Comparison of ENCODE assay signal across 26 cellular contexts in genomic region chr2:524442-524841, GRCh38.
A peak's percentile ranks its signal among the peaks of the same experiment; 100 is the strongest.
DNase-seq lines count a peak whose midpoint lies in the region; ATAC-seq and TF ChIP-seq lines count a peak whose summit lies in the region.
"Had no signal": no experiment of that assay in that cellular context is flagged by ENCODE, and none has a peak within 500 bp of the region (broad histone marks: within the 10 kb centered on the region; RNA-seq: fewer than 3 reads in every experiment).

No MANE protein-coding gene starts in this region.

- POLR2A ChIA-PET in PC-3 (lab: Charles Lee; ENCODE audit: unreplicated experiment) = no interaction called here
- POLR2A ChIA-PET in naive thymus-derived CD4-positive, alpha-beta T cell (lab: Charles Lee) = interaction anchor here (0.6 kb wide), 1 partner anchor 161 kb away, joined by 4 read pairs; no protein-coding TSS in a partner anchor

- no peaks in the 10 kb centered on the region for H3K9me2 ChIP-seq in PC-3 (replicated peaks; ENCODE audit: low read length)

- H3K23ac ChIP-seq in mesendoderm (ENCODE audit: low read length) = no peak overlapping the region

- H2BK5ac ChIP-seq in mesendoderm (ENCODE audit: low read length) = no peak overlapping the region

- no peak overlapping the region for H2AK5ac ChIP-seq in mesendoderm (ENCODE audit: low read length)

- H3K27me3 ChIP-seq in PC-3 (ENCODE audit: low read length) (peaks cover 18% of the 10 kb centered on the region; the same call in 1 of the 2 replicates), mesendoderm (ENCODE audit: insufficient read depth, low read length, poor library complexity) (no peaks in the 10 kb centered on the region)
- no peaks in the 10 kb centered on the region for H3K27me3 ChIP-seq in naive thymus-derived CD4-positive, alpha-beta T cell (ENCODE audit: control insufficient read depth in 2 of 2, insufficient read depth in 2 of 2, low read length in 2 of 2)
- H3K27me3 ChIP-seq: BLaER1, upper lobe of left lung had no signal

- peaks cover 0 to 22% (median 9%) of the 10 kb centered on the region in 5 donors for H3K27me3 Mint-ChIP-seq in naive thymus-derived CD4-positive, alpha-beta T cell
- H3K27me3 Mint-ChIP-seq: activated naive CD8-positive, alpha-beta T cell treated with anti-CD3 and anti-CD28 coated beads for 36 hours; progenitor cell of endocrine pancreas had no signal

- no peak overlapping the region for H3K4me3 Mint-ChIP-seq in naive thymus-derived CD4-positive, alpha-beta T cell
- H3K4me3 Mint-ChIP-seq: activated naive CD8-positive, alpha-beta T cell treated with anti-CD3 and anti-CD28 coated beads for 36 hours had no signal

- H2BK120ac ChIP-seq in mesendoderm (ENCODE audit: low read depth, low read length) = no peak overlapping the region

- no peak overlapping the region for H3K18ac ChIP-seq in mesendoderm (ENCODE audit: low read length)

- H3K79me2 ChIP-seq in PC-3 (ENCODE audit: low read length) = no peaks in the 10 kb centered on the region
- H3K79me2 ChIP-seq in mesendoderm (ENCODE audit: control insufficient read depth, insufficient read depth, low read length) = no peaks in the 10 kb centered on the region

- H3K9ac ChIP-seq in PC-3 (ENCODE audit: low read length) (no peak overlapping the region), mesendoderm (ENCODE audit: low read length) (no peak overlapping the region)
- H3K9ac ChIP-seq: BLaER1 had no signal

- H3K36me3 Mint-ChIP-seq in naive thymus-derived CD4-positive, alpha-beta T cell = peaks cover 0 to 4% (median 0%) of the 10 kb centered on the region in 5 donors
- H3K36me3 Mint-ChIP-seq: activated naive CD8-positive, alpha-beta T cell treated with anti-CD3 and anti-CD28 coated beads for 36 hours had no signal

- intact Hi-C loops in PC-3 (cut with micrococcal nuclease) = no loop called here
- intact Hi-C loops in naive thymus-derived CD4-positive, alpha-beta T cell (cut with micrococcal nuclease) = loop anchor here in 1 of 2 donors (10.0 kb wide), 1 partner anchor 1030 kb away; no protein-coding TSS in a partner anchor

- DNase-seq in Caki2 (ENCODE audit: low read depth) = peak; percentile 12
- peak; percentile 49 for DNase-seq in PC-3
- DNase-seq in choroid plexus epithelial cell (ENCODE audit: low read depth) = peak; percentile 7
- peak; percentile 9 for DNase-seq in mesendoderm
- DNase-seq in stimulated activated naive CD4-positive, alpha-beta T cell treated with Interleukin-2 at 50 U/mL for 16 hours (lab: John Stamatoyannopoulos, UW) = no peak
- DNase-seq in stimulated activated CD4-positive, alpha-beta T cell treated with anti-CD3 and anti-CD28 coated beads, Interleukin-12 subunit alpha, Interleukin-12 subunit beta, amount 100 ng/mL, for 4 hours = no peak
- DNase-seq in naive thymus-derived CD4-positive, alpha-beta T cell = no peak
- DNase-seq: activated CD4-positive, alpha-beta T cell treated with anti-CD3 and anti-CD28 coated beads for 48 hours; activated effector memory CD4-positive, alpha-beta T cell treated with anti-CD3 and anti-CD28 coated beads, Interleukin-2, amount 50 U/mL, for 16 hours; activated naive CD8-positive, alpha-beta T cell treated with anti-CD3 and anti-CD28 coated beads for 36 hours; activated T-cell treated with anti-CD3 and anti-CD28 coated beads, Interleukin-2, amount 50 U/mL, for 1 hour; DMS53; heart left ventricle; KBM-7; NCI-H1417; NCI-H2081; NCI-H345; NCI-H748 treated with DMSO at 0.1 percent for 48 hours; stomach; upper lobe of left lung; WERI-Rb-1 had no signal

- CTCF ChIA-PET in PC-3 (lab: Charles Lee) = no interaction called here
- CTCF ChIA-PET in naive thymus-derived CD4-positive, alpha-beta T cell (lab: Charles Lee) = no interaction called here

- no peaks in the 10 kb centered on the region for H3F3A ChIP-seq in PC-3 (ENCODE audit: low read length, unreplicated experiment)

- no peaks in the 10 kb centered on the region for H3K79me1 ChIP-seq in mesendoderm (ENCODE audit: low read length)

- ATAC-seq in PC-3 = no peak
- no peak for ATAC-seq in GM18861 (IDR thresholded peaks at IDR 0.05; ENCODE audit: unreplicated experiment)
- no peak for ATAC-seq in naive thymus-derived CD4-positive, alpha-beta T cell
- ATAC-seq: HCT116, heart left ventricle, SK-N-SH treated with all-trans-retinoic acid at 6 μM for 48 hours had no signal

- no peak overlapping the region for H2AFZ ChIP-seq in PC-3 (ENCODE audit: low read length)

- TF ChIP-seq CTCF in PC-3 (conservative IDR thresholded peaks at IDR 0.05; ENCODE audit: low read depth, low read length) (no peak), choroid plexus epithelial cell (conservative IDR thresholded peaks at IDR 0.05; ENCODE audit: low read depth, low read length) (no peak)

- H3K4me1 ChIP-seq in PC-3 (ENCODE audit: insufficient read depth, low read length) = 0 out of 2 replicates have a peak, but pooled peaks cover 3% of the 10 kb centered on the region
- H3K4me1 ChIP-seq in mesendoderm (ENCODE audit: control insufficient read depth, low read depth, low read length) = no peaks in the 10 kb centered on the region
- H3K4me1 ChIP-seq in naive thymus-derived CD4-positive, alpha-beta T cell (ENCODE audit: control insufficient read depth in 2 of 2, insufficient read depth in 2 of 2, low read length in 2 of 2) = no peaks in the 10 kb centered on the region
- H3K4me1 ChIP-seq: heart left ventricle, stomach, upper lobe of left lung had no signal

- no peak overlapping the region for H3K27ac Mint-ChIP-seq in naive thymus-derived CD4-positive, alpha-beta T cell
- H3K27ac Mint-ChIP-seq: activated naive CD8-positive, alpha-beta T cell treated with anti-CD3 and anti-CD28 coated beads for 36 hours; progenitor cell of endocrine pancreas had no signal

- H3K4me1 Mint-ChIP-seq in naive thymus-derived CD4-positive, alpha-beta T cell = peaks cover 0 to 5% (median 0%) of the 10 kb centered on the region in 7 donors
- H3K4me1 Mint-ChIP-seq: activated naive CD8-positive, alpha-beta T cell treated with anti-CD3 and anti-CD28 coated beads for 36 hours had no signal

- in situ Hi-C loops in Caki2 (cut with HindIII; ENCODE audit: low pct_unique_long_range_greater_than_20kb, low sequenced_read_pairs) = no loop called here

- H2BK15ac ChIP-seq in mesendoderm (replicated peaks; ENCODE audit: low read depth) = no peak overlapping the region

- H3K36me3 ChIP-seq in PC-3 (ENCODE audit: low read depth, low read length) (no peaks in the 10 kb centered on the region), mesendoderm (ENCODE audit: control insufficient read depth, insufficient read depth, low read length) (no peaks in the 10 kb centered on the region)
- H3K36me3 ChIP-seq in naive thymus-derived CD4-positive, alpha-beta T cell (ENCODE audit: control insufficient read depth in 2 of 3, insufficient read depth in 3 of 3, low read length in 3 of 3) = no peaks in the 10 kb centered on the region
- H3K36me3 ChIP-seq: BLaER1, heart left ventricle, stomach, upper lobe of left lung, WERI-Rb-1 had no signal

- peaks cover 0 to 5% (median 0%) of the 10 kb centered on the region in 11 donors for H3K9me3 Mint-ChIP-seq in naive thymus-derived CD4-positive, alpha-beta T cell
- H3K9me3 Mint-ChIP-seq: activated naive CD8-positive, alpha-beta T cell treated with anti-CD3 and anti-CD28 coated beads for 36 hours had no signal

- H3K4me3 ChIP-seq in PC-3 (ENCODE audit: low read length) (no peak overlapping the region), choroid plexus epithelial cell (ENCODE audit: low read depth, low read length) (no peak overlapping the region), mesendoderm (ENCODE audit: low read length) (no peak overlapping the region)
- no peak overlapping the region for H3K4me3 ChIP-seq in naive thymus-derived CD4-positive, alpha-beta T cell (ENCODE audit: low read length)
- H3K4me3 ChIP-seq: BLaER1, heart left ventricle, stomach, upper lobe of left lung had no signal

- H3K27ac ChIP-seq in PC-3 (ENCODE audit: low read length) = no peak overlapping the region
- no peak overlapping the region for H3K27ac ChIP-seq in mesendoderm (ENCODE audit: low read depth, low read length)
- no peak overlapping the region for H3K27ac ChIP-seq in naive thymus-derived CD4-positive, alpha-beta T cell (ENCODE audit: low read depth, low read length)
- H3K27ac ChIP-seq: BLaER1, heart left ventricle, stomach, upper lobe of left lung, WERI-Rb-1 had no signal

- no CpG with 5 or more reads among the region's 3 CpGs for WGBS in mesendoderm (ENCODE audit: extremely low coverage, insufficient coverage, low lambda C conversion rate)

- no peak overlapping the region for H3K56ac ChIP-seq in mesendoderm (ENCODE audit: low read length)

- no peaks in the 10 kb centered on the region for H4K20me1 ChIP-seq in PC-3 (ENCODE audit: low read length)
- H4K20me1 ChIP-seq: BLaER1 had no signal

- H3K4ac ChIP-seq in mesendoderm (ENCODE audit: low read depth, low read length) = no peak overlapping the region

- H3K9me3 ChIP-seq in PC-3 (ENCODE audit: low read length) = no peaks in the 10 kb centered on the region
- H3K9me3 ChIP-seq in naive thymus-derived CD4-positive, alpha-beta T cell (ENCODE audit: control insufficient read depth in 2 of 3, low read length in 3 of 3) = no peaks in the 10 kb centered on the region
- H3K9me3 ChIP-seq: stomach had no signal

- no TSS peak for BruUV-seq in PC-3 (replicated peaks; lab: Mats Ljungman, UMichigan)

- H3K4me2 ChIP-seq in PC-3 (ENCODE audit: low read length) (no peak overlapping the region), mesendoderm (ENCODE audit: low read length) (no peak overlapping the region)
- H3K4me2 ChIP-seq: BLaER1 had no signal

- H4K8ac ChIP-seq in mesendoderm (ENCODE audit: low read depth, low read length) = no peak overlapping the region

- no peak overlapping the region for H4K5ac ChIP-seq in mesendoderm (ENCODE audit: low read length)

Comparison
In these comparisons a context has a peak if more than half of its experiments do, and no peak if none do; other contexts are left out.
1. DNase-seq: peak in Caki2 (single experiment), PC-3 (single experiment), choroid plexus epithelial cell (single experiment) and mesendoderm (single experiment); none in stimulated activated naive CD4-positive, alpha-beta T cell treated with Interleukin-2 at 50 U/mL for 16 hours (single experiment), stimulated activated CD4-positive, alpha-beta T cell treated with anti-CD3 and anti-CD28 coated beads, Interleukin-12 subunit alpha, Interleukin-12 subunit beta, amount 100 ng/mL, for 4 hours (single experiment) and naive thymus-derived CD4-positive, alpha-beta T cell (0 of 9).